In the genomic region with DNA sequence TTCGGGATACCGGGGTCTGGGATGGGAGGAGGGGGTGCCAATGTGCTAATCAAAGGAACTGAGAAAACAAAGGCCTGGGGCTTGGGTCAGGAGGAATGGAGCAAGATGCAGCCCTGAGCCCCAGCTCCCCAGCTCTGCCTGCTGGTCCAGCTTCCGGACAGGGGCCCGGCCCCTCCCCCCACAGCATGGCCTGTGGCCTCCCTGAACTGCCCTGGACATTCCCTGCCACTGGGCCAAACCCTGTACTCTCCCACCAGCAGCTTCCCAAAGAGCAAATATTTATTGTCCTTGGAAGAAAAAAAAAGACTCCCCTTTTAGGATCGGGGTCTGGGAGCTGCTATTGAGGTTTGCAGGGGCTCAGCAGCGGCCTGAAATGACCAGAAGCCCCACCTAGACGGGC, we compare ENCODE assay signal across 1 cellular context.
TF ChIP-seq lines count a peak whose summit lies in the region.

No MANE protein-coding gene starts in this region.

TF ChIP-seq in HepG2, 621 proteins besides CTCF, POLR2A, EP300 and RAD21 (continued from another document and continues in another):
- TF ChIP-seq, protein P1, sequence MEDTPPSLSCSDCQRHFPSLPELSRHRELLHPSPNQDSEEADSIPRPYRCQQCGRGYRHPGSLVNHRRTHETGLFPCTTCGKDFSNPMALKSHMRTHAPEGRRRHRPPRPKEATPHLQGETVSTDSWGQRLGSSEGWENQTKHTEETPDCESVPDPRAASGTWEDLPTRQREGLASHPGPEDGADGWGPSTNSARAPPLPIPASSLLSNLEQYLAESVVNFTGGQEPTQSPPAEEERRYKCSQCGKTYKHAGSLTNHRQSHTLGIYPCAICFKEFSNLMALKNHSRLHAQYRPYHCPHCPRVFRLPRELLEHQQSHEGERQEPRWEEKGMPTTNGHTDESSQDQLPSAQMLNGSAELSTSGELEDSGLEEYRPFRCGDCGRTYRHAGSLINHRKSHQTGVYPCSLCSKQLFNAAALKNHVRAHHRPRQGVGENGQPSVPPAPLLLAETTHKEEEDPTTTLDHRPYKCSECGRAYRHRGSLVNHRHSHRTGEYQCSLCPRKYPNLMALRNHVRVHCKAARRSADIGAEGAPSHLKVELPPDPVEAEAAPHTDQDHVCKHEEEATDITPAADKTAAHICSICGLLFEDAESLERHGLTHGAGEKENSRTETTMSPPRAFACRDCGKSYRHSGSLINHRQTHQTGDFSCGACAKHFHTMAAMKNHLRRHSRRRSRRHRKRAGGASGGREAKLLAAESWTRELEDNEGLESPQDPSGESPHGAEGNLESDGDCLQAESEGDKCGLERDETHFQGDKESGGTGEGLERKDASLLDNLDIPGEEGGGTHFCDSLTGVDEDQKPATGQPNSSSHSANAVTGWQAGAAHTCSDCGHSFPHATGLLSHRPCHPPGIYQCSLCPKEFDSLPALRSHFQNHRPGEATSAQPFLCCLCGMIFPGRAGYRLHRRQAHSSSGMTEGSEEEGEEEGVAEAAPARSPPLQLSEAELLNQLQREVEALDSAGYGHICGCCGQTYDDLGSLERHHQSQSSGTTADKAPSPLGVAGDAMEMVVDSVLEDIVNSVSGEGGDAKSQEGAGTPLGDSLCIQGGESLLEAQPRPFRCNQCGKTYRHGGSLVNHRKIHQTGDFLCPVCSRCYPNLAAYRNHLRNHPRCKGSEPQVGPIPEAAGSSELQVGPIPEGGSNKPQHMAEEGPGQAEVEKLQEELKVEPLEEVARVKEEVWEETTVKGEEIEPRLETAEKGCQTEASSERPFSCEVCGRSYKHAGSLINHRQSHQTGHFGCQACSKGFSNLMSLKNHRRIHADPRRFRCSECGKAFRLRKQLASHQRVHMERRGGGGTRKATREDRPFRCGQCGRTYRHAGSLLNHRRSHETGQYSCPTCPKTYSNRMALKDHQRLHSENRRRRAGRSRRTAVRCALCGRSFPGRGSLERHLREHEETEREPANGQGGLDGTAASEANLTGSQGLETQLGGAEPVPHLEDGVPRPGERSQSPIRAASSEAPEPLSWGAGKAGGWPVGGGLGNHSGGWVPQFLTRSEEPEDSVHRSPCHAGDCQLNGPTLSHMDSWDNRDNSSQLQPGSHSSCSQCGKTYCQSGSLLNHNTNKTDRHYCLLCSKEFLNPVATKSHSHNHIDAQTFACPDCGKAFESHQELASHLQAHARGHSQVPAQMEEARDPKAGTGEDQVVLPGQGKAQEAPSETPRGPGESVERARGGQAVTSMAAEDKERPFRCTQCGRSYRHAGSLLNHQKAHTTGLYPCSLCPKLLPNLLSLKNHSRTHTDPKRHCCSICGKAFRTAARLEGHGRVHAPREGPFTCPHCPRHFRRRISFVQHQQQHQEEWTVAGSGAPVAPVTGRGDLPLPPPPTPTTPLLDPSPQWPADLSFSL (CRISPR knock-in tag; IDR thresholded peaks at IDR 0.05), result no peak
- TF ChIP-seq RBFOX2 (IDR thresholded peaks at IDR 0.05; ENCODE audit: low read depth, low read length), result no peak
- no peak for TF ChIP-seq BORCS8-MEF2B (CRISPR knock-in tag; IDR thresholded peaks at IDR 0.05)
- TF ChIP-seq, protein P2, sequence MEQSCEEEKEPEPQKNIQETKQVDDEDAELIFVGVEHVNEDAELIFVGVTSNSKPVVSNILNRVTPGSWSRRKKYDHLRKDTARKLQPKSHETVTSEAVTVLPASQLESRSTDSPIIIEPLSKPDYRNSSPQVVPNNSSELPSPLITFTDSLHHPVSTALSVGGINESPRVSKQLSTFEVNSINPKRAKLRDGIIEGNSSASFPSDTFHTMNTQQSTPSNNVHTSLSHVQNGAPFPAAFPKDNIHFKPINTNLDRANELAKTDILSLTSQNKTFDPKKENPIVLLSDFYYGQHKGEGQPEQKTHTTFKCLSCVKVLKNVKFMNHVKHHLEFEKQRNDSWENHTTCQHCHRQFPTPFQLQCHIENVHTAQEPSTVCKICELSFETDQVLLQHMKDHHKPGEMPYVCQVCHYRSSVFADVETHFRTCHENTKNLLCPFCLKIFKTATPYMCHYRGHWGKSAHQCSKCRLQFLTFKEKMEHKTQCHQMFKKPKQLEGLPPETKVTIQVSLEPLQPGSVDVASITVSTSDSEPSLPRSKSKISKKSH (CRISPR knock-in tag; IDR thresholded peaks at IDR 0.05; ENCODE audit: borderline replicate concordance), result no peak
- no peak for TF ChIP-seq SUZ12 (IDR thresholded peaks at IDR 0.05; ENCODE audit: low read depth, low read length)
- no peak for TF ChIP-seq NFE2L2 (IDR thresholded peaks at IDR 0.05; ENCODE audit: low read length)
- no peak for TF ChIP-seq MEIS2 (CRISPR knock-in tag; IDR thresholded peaks at IDR 0.05)
- TF ChIP-seq JARID2 (CRISPR knock-in tag; IDR thresholded peaks at IDR 0.05; ENCODE audit: insufficient replicate concordance), result no peak
- TF ChIP-seq LCORL (IDR thresholded peaks at IDR 0.05), result no peak
- peak; percentile 75 for TF ChIP-seq LCORL (CRISPR knock-in tag; IDR thresholded peaks at IDR 0.05)
- TF ChIP-seq, protein P3, sequence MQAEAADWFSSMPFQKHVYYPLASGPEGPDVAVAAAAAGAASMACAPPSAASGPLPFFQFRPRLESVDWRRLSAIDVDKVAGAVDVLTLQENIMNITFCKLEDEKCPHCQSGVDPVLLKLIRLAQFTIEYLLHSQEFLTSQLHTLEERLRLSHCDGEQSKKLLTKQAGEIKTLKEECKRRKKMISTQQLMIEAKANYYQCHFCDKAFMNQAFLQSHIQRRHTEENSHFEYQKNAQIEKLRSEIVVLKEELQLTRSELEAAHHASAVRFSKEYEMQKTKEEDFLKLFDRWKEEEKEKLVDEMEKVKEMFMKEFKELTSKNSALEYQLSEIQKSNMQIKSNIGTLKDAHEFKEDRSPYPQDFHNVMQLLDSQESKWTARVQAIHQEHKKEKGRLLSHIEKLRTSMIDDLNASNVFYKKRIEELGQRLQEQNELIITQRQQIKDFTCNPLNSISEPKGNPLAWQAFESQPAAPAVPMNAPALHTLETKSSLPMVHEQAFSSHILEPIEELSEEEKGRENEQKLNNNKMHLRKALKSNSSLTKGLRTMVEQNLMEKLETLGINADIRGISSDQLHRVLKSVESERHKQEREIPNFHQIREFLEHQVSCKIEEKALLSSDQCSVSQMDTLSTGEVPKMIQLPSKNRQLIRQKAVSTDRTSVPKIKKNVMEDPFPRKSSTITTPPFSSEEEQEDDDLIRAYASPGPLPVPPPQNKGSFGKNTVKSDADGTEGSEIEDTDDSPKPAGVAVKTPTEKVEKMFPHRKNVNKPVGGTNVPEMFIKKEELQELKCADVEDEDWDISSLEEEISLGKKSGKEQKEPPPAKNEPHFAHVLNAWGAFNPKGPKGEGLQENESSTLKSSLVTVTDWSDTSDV (CRISPR knock-in tag; IDR thresholded peaks at IDR 0.05), result no peak
- TF ChIP-seq SMARCE1 (IDR thresholded peaks at IDR 0.05; ENCODE audit: borderline replicate concordance), result no peak
- no peak for TF ChIP-seq RCOR2 (CRISPR knock-in tag; IDR thresholded peaks at IDR 0.05)
- TF ChIP-seq, protein P4, sequence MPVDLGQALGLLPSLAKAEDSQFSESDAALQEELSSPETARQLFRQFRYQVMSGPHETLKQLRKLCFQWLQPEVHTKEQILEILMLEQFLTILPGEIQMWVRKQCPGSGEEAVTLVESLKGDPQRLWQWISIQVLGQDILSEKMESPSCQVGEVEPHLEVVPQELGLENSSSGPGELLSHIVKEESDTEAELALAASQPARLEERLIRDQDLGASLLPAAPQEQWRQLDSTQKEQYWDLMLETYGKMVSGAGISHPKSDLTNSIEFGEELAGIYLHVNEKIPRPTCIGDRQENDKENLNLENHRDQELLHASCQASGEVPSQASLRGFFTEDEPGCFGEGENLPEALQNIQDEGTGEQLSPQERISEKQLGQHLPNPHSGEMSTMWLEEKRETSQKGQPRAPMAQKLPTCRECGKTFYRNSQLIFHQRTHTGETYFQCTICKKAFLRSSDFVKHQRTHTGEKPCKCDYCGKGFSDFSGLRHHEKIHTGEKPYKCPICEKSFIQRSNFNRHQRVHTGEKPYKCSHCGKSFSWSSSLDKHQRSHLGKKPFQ (CRISPR knock-in tag; IDR thresholded peaks at IDR 0.05; ENCODE audit: insufficient replicate concordance), result peak; percentile 23
- TF ChIP-seq, protein P5, sequence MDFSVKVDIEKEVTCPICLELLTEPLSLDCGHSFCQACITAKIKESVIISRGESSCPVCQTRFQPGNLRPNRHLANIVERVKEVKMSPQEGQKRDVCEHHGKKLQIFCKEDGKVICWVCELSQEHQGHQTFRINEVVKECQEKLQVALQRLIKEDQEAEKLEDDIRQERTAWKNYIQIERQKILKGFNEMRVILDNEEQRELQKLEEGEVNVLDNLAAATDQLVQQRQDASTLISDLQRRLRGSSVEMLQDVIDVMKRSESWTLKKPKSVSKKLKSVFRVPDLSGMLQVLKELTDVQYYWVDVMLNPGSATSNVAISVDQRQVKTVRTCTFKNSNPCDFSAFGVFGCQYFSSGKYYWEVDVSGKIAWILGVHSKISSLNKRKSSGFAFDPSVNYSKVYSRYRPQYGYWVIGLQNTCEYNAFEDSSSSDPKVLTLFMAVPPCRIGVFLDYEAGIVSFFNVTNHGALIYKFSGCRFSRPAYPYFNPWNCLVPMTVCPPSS (IDR thresholded peaks at IDR 0.05), result no peak
- no peak for TF ChIP-seq NR1H2 (CRISPR knock-in tag; IDR thresholded peaks at IDR 0.05; ENCODE audit: borderline replicate concordance, low read depth)
- TF ChIP-seq, protein P6, sequence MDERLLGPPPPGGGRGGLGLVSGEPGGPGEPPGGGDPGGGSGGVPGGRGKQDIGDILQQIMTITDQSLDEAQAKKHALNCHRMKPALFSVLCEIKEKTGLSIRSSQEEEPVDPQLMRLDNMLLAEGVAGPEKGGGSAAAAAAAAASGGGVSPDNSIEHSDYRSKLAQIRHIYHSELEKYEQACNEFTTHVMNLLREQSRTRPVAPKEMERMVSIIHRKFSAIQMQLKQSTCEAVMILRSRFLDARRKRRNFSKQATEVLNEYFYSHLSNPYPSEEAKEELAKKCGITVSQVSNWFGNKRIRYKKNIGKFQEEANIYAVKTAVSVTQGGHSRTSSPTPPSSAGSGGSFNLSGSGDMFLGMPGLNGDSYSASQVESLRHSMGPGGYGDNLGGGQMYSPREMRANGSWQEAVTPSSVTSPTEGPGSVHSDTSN (CRISPR knock-in tag; IDR thresholded peaks at IDR 0.05), result no peak
- TF ChIP-seq ZNF317 (CRISPR knock-in tag; IDR thresholded peaks at IDR 0.05), result no peak
- no peak for TF ChIP-seq REXO4 (CRISPR knock-in tag; IDR thresholded peaks at IDR 0.05; ENCODE audit: borderline replicate concordance)
- no peak for TF ChIP-seq PPARG (CRISPR knock-in tag; conservative IDR thresholded peaks at IDR 0.05)
- TF ChIP-seq ZKSCAN5 (CRISPR knock-in tag; IDR thresholded peaks at IDR 0.05), result no peak
- no peak for TF ChIP-seq ATAD3A (CRISPR knock-in tag; IDR thresholded peaks at IDR 0.05)
- TF ChIP-seq ZNF850 (CRISPR knock-in tag; conservative IDR thresholded peaks at IDR 0.05), result no peak
- no peak for TF ChIP-seq ZNF567 (CRISPR knock-in tag; IDR thresholded peaks at IDR 0.05; ENCODE audit: borderline replicate concordance)
- no peak for TF ChIP-seq HNRNPL (IDR thresholded peaks at IDR 0.05; ENCODE audit: low read depth, low read length)
- TF ChIP-seq SRSF9 (IDR thresholded peaks at IDR 0.05; ENCODE audit: borderline replicate concordance, insufficient read depth, low read depth, low read length, poor library complexity, severe bottlenecking), result no peak
- no peak for TF ChIP-seq ZNF329 (CRISPR knock-in tag; IDR thresholded peaks at IDR 0.05; ENCODE audit: low read depth)
- TF ChIP-seq ZZZ3 (CRISPR knock-in tag; IDR thresholded peaks at IDR 0.05; ENCODE audit: borderline replicate concordance), result no peak
- no peak for TF ChIP-seq ZNF207 (IDR thresholded peaks at IDR 0.05; ENCODE audit: borderline replicate concordance)
- peak; percentile 28; the same call in 1 of the 2 replicates for TF ChIP-seq GABPB1 (CRISPR knock-in tag; IDR thresholded peaks at IDR 0.05)
- no peak for TF ChIP-seq NR2F6 (IDR thresholded peaks at IDR 0.05)
- TF ChIP-seq NR2F6 (CRISPR knock-in tag; IDR thresholded peaks at IDR 0.05), result peak; percentile 45; the same call in 1 of the 2 replicates
- no peak for TF ChIP-seq MIER2 (CRISPR knock-in tag; IDR thresholded peaks at IDR 0.05)
- TF ChIP-seq NFATC3 (CRISPR knock-in tag; IDR thresholded peaks at IDR 0.05), result no peak
- no peak for TF ChIP-seq ZNF607 (CRISPR knock-in tag; IDR thresholded peaks at IDR 0.05; ENCODE audit: borderline replicate concordance)
- TF ChIP-seq CC2D1A (CRISPR knock-in tag; IDR thresholded peaks at IDR 0.05), result no peak
- no peak for TF ChIP-seq SALL2 (CRISPR knock-in tag; IDR thresholded peaks at IDR 0.05)
- TF ChIP-seq, protein P7, sequence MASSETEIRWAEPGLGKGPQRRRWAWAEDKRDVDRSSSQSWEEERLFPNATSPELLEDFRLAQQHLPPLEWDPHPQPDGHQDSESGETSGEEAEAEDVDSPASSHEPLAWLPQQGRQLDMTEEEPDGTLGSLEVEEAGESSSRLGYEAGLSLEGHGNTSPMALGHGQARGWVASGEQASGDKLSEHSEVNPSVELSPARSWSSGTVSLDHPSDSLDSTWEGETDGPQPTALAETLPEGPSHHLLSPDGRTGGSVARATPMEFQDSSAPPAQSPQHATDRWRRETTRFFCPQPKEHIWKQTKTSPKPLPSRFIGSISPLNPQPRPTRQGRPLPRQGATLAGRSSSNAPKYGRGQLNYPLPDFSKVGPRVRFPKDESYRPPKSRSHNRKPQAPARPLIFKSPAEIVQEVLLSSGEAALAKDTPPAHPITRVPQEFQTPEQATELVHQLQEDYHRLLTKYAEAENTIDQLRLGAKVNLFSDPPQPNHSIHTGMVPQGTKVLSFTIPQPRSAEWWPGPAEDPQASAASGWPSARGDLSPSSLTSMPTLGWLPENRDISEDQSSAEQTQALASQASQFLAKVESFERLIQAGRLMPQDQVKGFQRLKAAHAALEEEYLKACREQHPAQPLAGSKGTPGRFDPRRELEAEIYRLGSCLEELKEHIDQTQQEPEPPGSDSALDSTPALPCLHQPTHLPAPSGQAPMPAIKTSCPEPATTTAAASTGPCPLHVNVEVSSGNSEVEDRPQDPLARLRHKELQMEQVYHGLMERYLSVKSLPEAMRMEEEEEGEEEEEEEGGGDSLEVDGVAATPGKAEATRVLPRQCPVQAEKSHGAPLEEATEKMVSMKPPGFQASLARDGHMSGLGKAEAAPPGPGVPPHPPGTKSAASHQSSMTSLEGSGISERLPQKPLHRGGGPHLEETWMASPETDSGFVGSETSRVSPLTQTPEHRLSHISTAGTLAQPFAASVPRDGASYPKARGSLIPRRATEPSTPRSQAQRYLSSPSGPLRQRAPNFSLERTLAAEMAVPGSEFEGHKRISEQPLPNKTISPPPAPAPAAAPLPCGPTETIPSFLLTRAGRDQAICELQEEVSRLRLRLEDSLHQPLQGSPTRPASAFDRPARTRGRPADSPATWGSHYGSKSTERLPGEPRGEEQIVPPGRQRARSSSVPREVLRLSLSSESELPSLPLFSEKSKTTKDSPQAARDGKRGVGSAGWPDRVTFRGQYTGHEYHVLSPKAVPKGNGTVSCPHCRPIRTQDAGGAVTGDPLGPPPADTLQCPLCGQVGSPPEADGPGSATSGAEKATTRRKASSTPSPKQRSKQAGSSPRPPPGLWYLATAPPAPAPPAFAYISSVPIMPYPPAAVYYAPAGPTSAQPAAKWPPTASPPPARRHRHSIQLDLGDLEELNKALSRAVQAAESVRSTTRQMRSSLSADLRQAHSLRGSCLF (CRISPR knock-in tag; IDR thresholded peaks at IDR 0.05; ENCODE audit: borderline replicate concordance), result no peak
- TF ChIP-seq SNAI1 (CRISPR knock-in tag; IDR thresholded peaks at IDR 0.05; ENCODE audit: borderline replicate concordance), result no peak
- TF ChIP-seq, protein P8, sequence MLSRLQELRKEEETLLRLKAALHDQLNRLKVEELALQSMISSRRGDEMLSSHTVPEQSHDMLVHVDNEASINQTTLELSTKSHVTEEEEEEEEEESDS (CRISPR knock-in tag; IDR thresholded peaks at IDR 0.05; ENCODE audit: borderline replicate concordance), result no peak
- TF ChIP-seq EZH2 (conservative IDR thresholded peaks at IDR 0.05; ENCODE audit: low read depth, low read length), result no peak
- TF ChIP-seq ZBTB7B (CRISPR knock-in tag; IDR thresholded peaks at IDR 0.05), result peak; percentile 61; the same call in 1 of the 2 replicates
- TF ChIP-seq CCAR2 (optimal IDR thresholded peaks at IDR 0.05; ENCODE audit: low read depth, low read length), result no peak
- TF ChIP-seq PHF21A (CRISPR knock-in tag; IDR thresholded peaks at IDR 0.05), result peak; percentile 81
